In the genomic region with DNA sequence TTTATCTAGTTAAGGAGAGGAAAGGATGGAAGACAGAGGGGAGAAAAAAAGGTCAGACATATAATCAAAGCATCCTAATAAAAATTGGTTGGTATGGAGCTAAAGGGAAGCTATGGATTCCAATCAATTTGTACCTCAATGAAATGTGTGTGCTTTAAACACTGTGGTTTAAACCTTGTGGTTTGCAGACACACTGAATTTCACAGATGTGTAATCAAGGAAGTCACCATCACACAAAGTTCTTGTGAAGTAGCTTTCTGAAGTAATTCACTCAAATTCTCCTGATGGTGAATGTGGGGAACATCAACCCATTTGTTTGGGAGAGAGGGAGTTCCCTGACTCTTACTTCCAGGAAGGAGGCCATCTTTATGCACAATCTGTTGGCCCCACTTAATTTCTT, we compare ENCODE assay signal across 2 cellular contexts.
TF ChIP-seq lines count a peak whose summit lies in the region.

No MANE protein-coding gene starts in this region.

TF ChIP-seq in IMR-90, 13 proteins besides CTCF, POLR2A, EP300 and RAD21:
- TF ChIP-seq FOS (IDR thresholded peaks at IDR 0.05; ENCODE audit: low read depth, low read length): no peak
- TF ChIP-seq, protein P1, sequence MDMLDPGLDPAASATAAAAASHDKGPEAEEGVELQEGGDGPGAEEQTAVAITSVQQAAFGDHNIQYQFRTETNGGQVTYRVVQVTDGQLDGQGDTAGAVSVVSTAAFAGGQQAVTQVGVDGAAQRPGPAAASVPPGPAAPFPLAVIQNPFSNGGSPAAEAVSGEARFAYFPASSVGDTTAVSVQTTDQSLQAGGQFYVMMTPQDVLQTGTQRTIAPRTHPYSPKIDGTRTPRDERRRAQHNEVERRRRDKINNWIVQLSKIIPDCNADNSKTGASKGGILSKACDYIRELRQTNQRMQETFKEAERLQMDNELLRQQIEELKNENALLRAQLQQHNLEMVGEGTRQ (IDR thresholded peaks at IDR 0.05; ENCODE audit: low read depth, low read length): no peak
- TF ChIP-seq CHD1 (IDR thresholded peaks at IDR 0.05; ENCODE audit: low read depth, low read length): no peak
- TF ChIP-seq SMC3 (IDR thresholded peaks at IDR 0.05; ENCODE audit: low read depth, low read length): no peak
- TF ChIP-seq, protein P2, sequence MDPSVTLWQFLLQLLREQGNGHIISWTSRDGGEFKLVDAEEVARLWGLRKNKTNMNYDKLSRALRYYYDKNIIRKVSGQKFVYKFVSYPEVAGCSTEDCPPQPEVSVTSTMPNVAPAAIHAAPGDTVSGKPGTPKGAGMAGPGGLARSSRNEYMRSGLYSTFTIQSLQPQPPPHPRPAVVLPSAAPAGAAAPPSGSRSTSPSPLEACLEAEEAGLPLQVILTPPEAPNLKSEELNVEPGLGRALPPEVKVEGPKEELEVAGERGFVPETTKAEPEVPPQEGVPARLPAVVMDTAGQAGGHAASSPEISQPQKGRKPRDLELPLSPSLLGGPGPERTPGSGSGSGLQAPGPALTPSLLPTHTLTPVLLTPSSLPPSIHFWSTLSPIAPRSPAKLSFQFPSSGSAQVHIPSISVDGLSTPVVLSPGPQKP (IDR thresholded peaks at IDR 0.05; ENCODE audit: borderline replicate concordance, low read depth, low read length): no peak
- no peak for TF ChIP-seq NFE2L2 (IDR thresholded peaks at IDR 0.05; ENCODE audit: low read depth, low read length)
- TF ChIP-seq RFX5 (IDR thresholded peaks at IDR 0.05; ENCODE audit: low read depth, low read length): no peak
- no peak for TF ChIP-seq RCOR1 (IDR thresholded peaks at IDR 0.05; ENCODE audit: insufficient replicate concordance, low read length)
- TF ChIP-seq CEBPB (IDR thresholded peaks at IDR 0.05; ENCODE audit: low read depth, low read length): no peak
- TF ChIP-seq BHLHE40 (IDR thresholded peaks at IDR 0.05; ENCODE audit: low read depth, low read length): no peak
- TF ChIP-seq MXI1 (IDR thresholded peaks at IDR 0.05; ENCODE audit: borderline replicate concordance, low read depth, low read length): no peak
- no peak for TF ChIP-seq MAFK (IDR thresholded peaks at IDR 0.05; ENCODE audit: low read depth, low read length)
- TF ChIP-seq MAZ (IDR thresholded peaks at IDR 0.05; ENCODE audit: borderline replicate concordance, low read depth, low read length): no peak

TF ChIP-seq in HEK293T, 16 proteins besides CTCF, POLR2A, EP300 and RAD21:
- TF ChIP-seq, protein P3, sequence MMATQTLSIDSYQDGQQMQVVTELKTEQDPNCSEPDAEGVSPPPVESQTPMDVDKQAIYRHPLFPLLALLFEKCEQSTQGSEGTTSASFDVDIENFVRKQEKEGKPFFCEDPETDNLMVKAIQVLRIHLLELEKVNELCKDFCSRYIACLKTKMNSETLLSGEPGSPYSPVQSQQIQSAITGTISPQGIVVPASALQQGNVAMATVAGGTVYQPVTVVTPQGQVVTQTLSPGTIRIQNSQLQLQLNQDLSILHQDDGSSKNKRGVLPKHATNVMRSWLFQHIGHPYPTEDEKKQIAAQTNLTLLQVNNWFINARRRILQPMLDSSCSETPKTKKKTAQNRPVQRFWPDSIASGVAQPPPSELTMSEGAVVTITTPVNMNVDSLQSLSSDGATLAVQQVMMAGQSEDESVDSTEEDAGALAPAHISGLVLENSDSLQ (IDR thresholded peaks at IDR 0.05): no peak
